Comparison of ENCODE assay signal across 11 cellular contexts in the genomic region with DNA sequence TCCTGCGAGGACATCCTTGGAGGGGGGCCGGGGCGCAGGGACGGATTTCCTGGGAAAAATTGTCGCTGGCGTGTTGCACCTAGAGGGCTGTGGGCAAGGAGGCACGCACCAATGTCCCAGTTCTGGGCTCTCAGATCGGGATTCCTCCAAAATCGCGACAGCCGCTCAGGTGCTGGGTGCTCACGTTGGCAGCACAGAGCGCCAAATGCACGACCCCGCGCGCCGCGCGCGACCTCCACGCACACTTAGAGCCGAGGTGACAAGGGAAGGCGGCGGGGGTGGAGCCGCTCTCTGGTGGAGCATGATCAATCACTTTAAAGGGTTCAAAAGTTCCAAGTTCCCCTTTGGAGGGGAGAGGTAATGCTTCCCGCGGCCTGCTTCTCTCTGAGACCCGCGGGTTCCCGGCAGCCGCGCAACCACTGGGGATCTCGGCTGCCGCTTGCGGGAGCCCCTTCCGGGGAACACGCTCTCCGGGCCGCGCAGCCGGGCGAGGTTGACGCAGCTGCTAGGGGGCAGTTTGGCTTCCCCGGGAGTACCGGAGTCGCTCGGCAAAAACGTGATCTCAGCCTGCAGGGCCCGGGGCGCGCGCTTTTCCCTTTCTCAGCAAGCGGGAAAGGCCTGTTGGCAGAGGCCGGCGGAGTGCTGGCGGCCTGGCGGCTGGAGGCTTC. TPM values are rescaled to one million over a fixed set of nuclear protein-coding genes. Genes with fewer than 3 reads are reported as not detected.
A peak's percentile ranks its signal among the peaks of the same experiment; 100 is the strongest.
DNase-seq lines count a peak whose midpoint lies in the region; ATAC-seq, FAIRE-seq and TF ChIP-seq lines count a peak whose summit lies in the region.
"Had no signal": no experiment of that assay in that cellular context is flagged by ENCODE, and none has a peak within 500 bp of the region (broad histone marks: within the 10 kb centered on the region; RNA-seq: fewer than 3 reads in every experiment).

No MANE protein-coding gene starts in this region.

- ATAC-seq in naive B cell (ENCODE audit: low read depth in 2 of 2) (no peak), upper lobe of right lung (no peak)

- no peaks in the 10 kb centered on the region for H3K9me1 ChIP-seq in endothelial cell of umbilical vein (replicated peaks; ENCODE audit: control insufficient read depth, extremely low read depth, insufficient read depth, low read length)

- H3K9ac ChIP-seq in endothelial cell of umbilical vein (replicated peaks; ENCODE audit: extremely low read depth, insufficient read depth, low read length) = no peak overlapping the region
- H3K9ac ChIP-seq: BLaER1 had no signal

- H3K4me1 ChIP-seq in endothelial cell of umbilical vein (ENCODE audit: control insufficient read depth, extremely low read depth, insufficient read depth, low read length) (peaks cover 9% of the 10 kb centered on the region), upper lobe of right lung (peaks cover 18% of the 10 kb centered on the region), BE2C (no peaks in the 10 kb centered on the region)

- H3K4me3 ChIP-seq in endothelial cell of umbilical vein (replicated peaks in 1 of 3; ENCODE audit: insufficient read depth in 1 of 3, low read depth in 1 of 3, low read length in 3 of 3) = no peak overlapping the region
- H3K4me3 ChIP-seq in upper lobe of right lung = peak overlapping the region; percentile 26
- no peak overlapping the region for H3K4me3 ChIP-seq in BE2C (ENCODE audit: low read depth, low read length)
- H3K4me3 ChIP-seq: BLaER1 had no signal

- no peaks in the 10 kb centered on the region for H4K20me1 ChIP-seq in endothelial cell of umbilical vein (replicated peaks; ENCODE audit: control insufficient read depth, extremely low read depth, insufficient read depth, low read length)

- peak overlapping the region; percentile 50 for H2AFZ ChIP-seq in endothelial cell of umbilical vein (ENCODE audit: low read depth, low read length)

- dilution Hi-C loops in endothelial cell of umbilical vein (cut with MboI; ENCODE audit: extremely low pct_ligation_motif_present, low sequenced_read_pairs) = no loop called here

- no peaks in the 10 kb centered on the region for H3K79me2 ChIP-seq in endothelial cell of umbilical vein (ENCODE audit: control insufficient read depth, insufficient read depth, low read length)

- no peak for FAIRE-seq in endothelial cell of umbilical vein (lab: Jason Lieb, UNC)

- H3K4me1 Mint-ChIP-seq in naive B cell = peaks cover 9 to 15% (median 12%) of the 10 kb centered on the region in 3 donors

- H3K36me3 ChIP-seq in endothelial cell of umbilical vein (ENCODE audit: control insufficient read depth in 2 of 2, extremely low read depth in 1 of 2, insufficient read depth in 2 of 2, low read length in 2 of 2) = no peaks in the 10 kb centered on the region
- H3K36me3 ChIP-seq in upper lobe of right lung = no peaks in the 10 kb centered on the region
- no peaks in the 10 kb centered on the region for H3K36me3 ChIP-seq in BE2C
- H3K36me3 ChIP-seq: BLaER1 had no signal

- H3K4me2 ChIP-seq in endothelial cell of umbilical vein (ENCODE audit: insufficient read depth, low read length) = no peak overlapping the region
- H3K4me2 ChIP-seq: BLaER1 had no signal

- H3K4me3 Mint-ChIP-seq in naive B cell = peak overlapping the region in 7 of 8 donors; percentile 13 to 66 (median 53)

- DNase-seq in stimulated activated CD4-positive, alpha-beta T cell treated with anti-CD3 and anti-CD28 coated beads, Interleukin-15, amount 100 ng/mL, for 24 hours = peak; percentile 39
- DNase-seq in stimulated activated CD4-positive, alpha-beta T cell treated with anti-CD3 and anti-CD28 coated beads, Interleukin-2, amount 100 ng/mL, for 48 hours = no peak
- no peak for DNase-seq in endothelial cell of umbilical vein (ENCODE audit: low read depth, low spot score)
- peak; percentile 14 for DNase-seq in naive B cell
- DNase-seq in upper lobe of right lung = no peak
- no peak for DNase-seq in BE2C
- no peak for DNase-seq in T-helper 9 cell
- DNase-seq in AG08395 (ENCODE audit: low spot score) = no peak
- DNase-seq: NCI-H1417 treated with DMSO at 0.1 percent for 48 hours, SHP77 treated with DMSO at 0.1 percent for 48 hours had no signal

- H3K27me3 ChIP-seq in endothelial cell of umbilical vein (ENCODE audit: control insufficient read depth in 2 of 2, insufficient read depth in 2 of 2, low read length in 2 of 2) (peaks cover 10 to 31% of the 10 kb centered on the region in 2 experiments), upper lobe of right lung (peaks cover 17% of the 10 kb centered on the region), BE2C (no peaks in the 10 kb centered on the region)

- TF ChIP-seq CTCF in endothelial cell of umbilical vein (IDR thresholded peaks at IDR 0.05; ENCODE audit: extremely low read depth in 1 of 2, insufficient read depth in 1 of 2, low read depth in 1 of 2, low read length in 2 of 2) (no peak), upper lobe of right lung (IDR thresholded peaks at IDR 0.05) (no peak), BE2C (IDR thresholded peaks at IDR 0.05; ENCODE audit: low read depth, low read length) (no peak)

- peaks cover 63 to 67% (median 66%) of the 10 kb centered on the region in 3 donors for H3K27me3 Mint-ChIP-seq in naive B cell

- TF ChIP-seq POLR2A in endothelial cell of umbilical vein (IDR thresholded peaks at IDR 0.05; ENCODE audit: low read depth, low read length) = no peak

- POLR2A ChIA-PET in endothelial cell of umbilical vein (lab: Charles Lee) = no interaction called here

- H3K27ac Mint-ChIP-seq in naive B cell = no peak overlapping the region

- no peaks in the 10 kb centered on the region for H3K9me3 ChIP-seq in endothelial cell of umbilical vein (replicated peaks; ENCODE audit: control insufficient read depth, insufficient read depth, low read length)
- no peaks in the 10 kb centered on the region for H3K9me3 ChIP-seq in upper lobe of right lung
- H3K9me3 ChIP-seq in BE2C = no peaks in the 10 kb centered on the region

- no peaks in the 10 kb centered on the region for H3K9me3 Mint-ChIP-seq in naive B cell

- no peaks in the 10 kb centered on the region for H3K36me3 Mint-ChIP-seq in naive B cell

- intact Hi-C loops in endothelial cell of umbilical vein (cut with micrococcal nuclease) (loop anchor here (5.0 to 10.0 kb wide), 9 partner anchors 177 to 1595 kb away; a partner anchor contains a TSS), upper lobe of right lung (cut with DNase I) (loop anchor here (10.0 kb wide), 1 partner anchor 425 kb away; no protein-coding TSS in a partner anchor)

- BruUV-seq in endothelial cell of umbilical vein (replicated peaks; lab: Mats Ljungman, UMichigan) = no TSS peak

- CTCF ChIA-PET in endothelial cell of umbilical vein (lab: Charles Lee) = interaction anchor here (0.5 to 0.7 kb wide), 2 partner anchors 51 to 232 kb away, joined by 3 read pairs; no protein-coding TSS in a partner anchor

- H3K27ac ChIP-seq in endothelial cell of umbilical vein (ENCODE audit: insufficient read depth, low read depth, low read length) (no peak overlapping the region), upper lobe of right lung (no peak overlapping the region)
- H3K27ac ChIP-seq: BLaER1 had no signal

TF ChIP-seq in endothelial cell of umbilical vein, 7 proteins besides CTCF, POLR2A, EP300 and RAD21:
- TF ChIP-seq EZH2 (IDR thresholded peaks at IDR 0.05; ENCODE audit: borderline replicate concordance, low read depth, low read length, severe bottlenecking) (peak; percentile 54), JUN (IDR thresholded peaks at IDR 0.05; ENCODE audit: borderline replicate concordance, insufficient read depth, insufficient read length, low read depth) (no peak)

RNA-seq across cellular contexts. Expression of a gene that starts 25.4 kb away (rescaled TPM):
- total RNA-seq in endothelial cell of umbilical vein (0.71 and 0.83 TPM in 2 replicates), upper lobe of right lung (0.69 TPM)
- polyA plus RNA-seq in endothelial cell of umbilical vein (0.11 and 0.21 TPM in 2 replicates), naive B cell (ENCODE audit: low read depth in 6 of 6) (not detected)
- polyA plus RNA-seq in endothelial cell of umbilical vein (2011; cell fraction: cytosol; rRNA removed) = 0.18 and 0.23 TPM in 2 replicates
- polyA plus RNA-seq in endothelial cell of umbilical vein (2011; cell fraction: nucleus; rRNA removed) = 0.35 and 1.5 TPM in 2 replicates
- 0.27 and 0.33 TPM in 2 replicates for polyA plus RNA-seq in endothelial cell of umbilical vein (2012)
- polyA minus RNA-seq in endothelial cell of umbilical vein = 0.36 and 0.73 TPM in 2 replicates
- polyA minus RNA-seq in endothelial cell of umbilical vein (2011; cell fraction: cytosol; rRNA and poly(A)+ RNA removed) = 0.41 TPM
- polyA minus RNA-seq in endothelial cell of umbilical vein (2011; cell fraction: nucleus; rRNA and poly(A)+ RNA removed) = 0.24 and 0.53 TPM in 2 replicates
- 2.1 TPM for polyA plus RNA-seq in BE2C (2012; ENCODE audit: insufficient read depth, insufficient read length, low read depth)

RNA-seq across cellular contexts. Expression of a gene that starts 34.0 kb away (rescaled TPM):
- total RNA-seq in endothelial cell of umbilical vein (54.0 and 54.6 TPM in 2 replicates), upper lobe of right lung (60.6 TPM)
- polyA plus RNA-seq in endothelial cell of umbilical vein (30.6 and 35.4 TPM in 2 replicates), naive B cell (ENCODE audit: low read depth in 6 of 6) (1 to 10 TPM; 3.8 to 7.3 (median 6.6) TPM)
- polyA plus RNA-seq in endothelial cell of umbilical vein (2011; cell fraction: cytosol; rRNA removed) = 25.9 and 26.4 TPM in 2 replicates
- 78.7 and 85.6 TPM in 2 replicates for polyA plus RNA-seq in endothelial cell of umbilical vein (2011; cell fraction: nucleus; rRNA removed)
- polyA plus RNA-seq in endothelial cell of umbilical vein (2012) = 23.7 and 30.4 TPM in 2 replicates
- 133 and 157 TPM in 2 replicates for polyA minus RNA-seq in endothelial cell of umbilical vein
- 9.7 TPM for polyA minus RNA-seq in endothelial cell of umbilical vein (2011; cell fraction: cytosol; rRNA and poly(A)+ RNA removed)
- 123 and 131 TPM in 2 replicates for polyA minus RNA-seq in endothelial cell of umbilical vein (2011; cell fraction: nucleus; rRNA and poly(A)+ RNA removed)
- polyA plus RNA-seq in BE2C (2012; ENCODE audit: insufficient read depth, insufficient read length, low read depth) = 35.2 TPM

Comparison
In these comparisons a context has a peak if more than half of its experiments do, and no peak if none do; other contexts are left out.
1. DNase-seq: peak in stimulated activated CD4-positive, alpha-beta T cell treated with anti-CD3 and anti-CD28 coated beads, Interleukin-15, amount 100 ng/mL, for 24 hours (single experiment) and naive B cell (single experiment); none in stimulated activated CD4-positive, alpha-beta T cell treated with anti-CD3 and anti-CD28 coated beads, Interleukin-2, amount 100 ng/mL, for 48 hours (0 of 2), endothelial cell of umbilical vein (single experiment), upper lobe of right lung (single experiment), BE2C (single experiment), T-helper 9 cell (single experiment) and AG08395 (single experiment).